Comparison of ENCODE assay signal across 8 cellular contexts in the genomic region with DNA sequence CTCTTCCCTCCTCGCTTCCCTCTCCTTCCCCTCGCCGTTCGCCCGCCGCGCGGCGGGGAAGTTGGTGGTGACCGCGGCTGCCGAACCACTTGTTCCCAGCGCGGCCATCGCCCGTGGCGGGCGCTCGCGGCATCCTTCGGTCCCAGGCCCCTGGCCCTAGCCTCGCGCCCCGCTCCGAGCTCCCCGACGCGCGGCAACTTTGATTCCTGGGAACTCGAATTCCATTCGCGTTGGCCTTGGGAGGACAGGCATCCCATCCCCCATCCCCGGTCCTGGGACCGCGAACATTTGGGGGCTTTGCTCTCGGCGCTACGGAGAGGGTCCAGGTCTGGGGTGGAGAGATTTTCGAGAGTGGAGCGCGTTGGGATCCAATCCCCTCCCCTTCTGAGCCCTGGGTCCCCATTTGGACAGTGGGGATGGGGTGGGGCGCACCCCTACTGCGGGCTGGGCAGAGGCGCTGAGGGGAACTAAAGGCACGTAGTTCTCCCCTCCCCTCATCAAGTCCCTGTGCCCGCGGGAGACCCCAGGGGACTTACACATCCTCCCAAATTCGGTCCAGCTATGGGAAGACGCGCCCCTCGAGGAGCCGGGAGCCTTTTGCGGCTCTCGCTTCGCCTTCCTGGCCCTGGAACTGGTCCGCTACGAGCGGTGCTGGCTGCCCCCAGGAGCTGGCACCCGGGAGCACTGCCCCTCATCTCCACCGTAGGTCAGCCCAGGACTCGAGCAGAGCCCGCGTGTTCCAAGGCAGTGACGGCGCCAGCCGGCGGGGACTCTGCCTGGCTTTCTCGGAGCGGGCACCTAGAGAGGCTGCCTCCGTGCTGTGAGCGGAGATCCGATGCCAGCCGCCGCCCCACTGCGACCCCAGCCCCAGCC. TPM values are rescaled to one million over a fixed set of nuclear protein-coding genes. Genes with fewer than 3 reads are reported as not detected.
DNase-seq lines count a peak whose midpoint lies in the region; ATAC-seq and TF ChIP-seq lines count a peak whose summit lies in the region.

No MANE protein-coding gene starts in this region.

- H3K4me1 Mint-ChIP-seq in MCF 10A (ENCODE audit: insufficient read depth, unreplicated experiment), result no peaks in the 10 kb centered on the region

- intact Hi-C loops in breast epithelium (cut with DNase I; ENCODE audit: low total_unique reads), result no loop called here
- intact Hi-C loops in MCF 10A (cut with micrococcal nuclease), result no loop called here

- POLR2A ChIA-PET in MCF 10A (lab: Yijun Ruan, JAX), result no interaction called here

- no peak overlapping the region for H3K27ac Mint-ChIP-seq in MCF 10A (ENCODE audit: low read depth, unreplicated experiment)

- H3K27ac ChIP-seq in breast epithelium (peak overlapping the region; percentile 22 to 73), muscle layer of colon (ENCODE audit: low read depth, low read length) (no peak overlapping the region), urinary bladder (ENCODE audit: low read depth) (no peak overlapping the region)

- H3K36me3 Mint-ChIP-seq in MCF 10A (ENCODE audit: insufficient read depth, unreplicated experiment), result no peaks in the 10 kb centered on the region

- H3K9me3 Mint-ChIP-seq in MCF 10A (ENCODE audit: unreplicated experiment), result no peaks in the 10 kb centered on the region

- H3K36me3 ChIP-seq in breast epithelium (no peaks in the 10 kb centered on the region), muscle layer of colon (ENCODE audit: insufficient read depth, low read length) (no peaks in the 10 kb centered on the region), urinary bladder (ENCODE audit: insufficient read depth) (no peaks in the 10 kb centered on the region)

- H3K4me3 ChIP-seq in breast epithelium (peak overlapping the region; percentile 49 to 84 (median 56)), choroid plexus epithelial cell (ENCODE audit: low read depth, low read length) (peak overlapping the region; percentile 17), muscle layer of colon (ENCODE audit: low read depth in 1 of 2, low read length in 2 of 2) (peak overlapping the region; percentile 32 to 52), urinary bladder (ENCODE audit: low read depth, low read length) (peak overlapping the region; percentile 46)

- CTCF ChIA-PET in MCF 10A (lab: Yijun Ruan, JAX), result interaction anchor here (0.6 kb wide), 2 partner anchors 18 to 175 kb away, joined by 3 read pairs; no protein-coding TSS in a partner anchor

- DNase-seq in breast epithelium (ENCODE audit: low spot score in 2 of 2), result no peak
- DNase-seq in MCF 10A (ENCODE audit: unreplicated experiment), result no peak
- DNase-seq in choroid plexus epithelial cell (ENCODE audit: low read depth), result no peak
- DNase-seq in OCI-M2 (lab: John Stamatoyannopoulos, UW; ENCODE audit: unreplicated experiment), result no peak

- no TSS peak for BruUV-seq in MCF 10A (replicated peaks; lab: Mats Ljungman, UMichigan)

- H3K4me3 Mint-ChIP-seq in MCF 10A (ENCODE audit: unreplicated experiment), result no peak overlapping the region

- no peak for TF ChIP-seq POLR2A in breast epithelium (IDR thresholded peaks at IDR 0.05)

- TF ChIP-seq CTCF in breast epithelium (IDR thresholded peaks at IDR 0.05) (no peak), MCF 10A (IDR thresholded peaks at IDR 0.05; ENCODE audit: unreplicated experiment) (no peak), choroid plexus epithelial cell (conservative IDR thresholded peaks at IDR 0.05; ENCODE audit: low read depth, low read length) (no peak)

- WGBS in urinary bladder, result under 1% methylated on average over 75 of the region's 75 CpGs

- ATAC-seq in GM21367 (IDR thresholded peaks at IDR 0.05; ENCODE audit: unreplicated experiment) (no peak), HG02852 (IDR thresholded peaks at IDR 0.05; ENCODE audit: unreplicated experiment) (no peak)

- H3K4me1 ChIP-seq in breast epithelium, result no peaks in the 10 kb centered on the region
- peaks cover 11% of the 10 kb centered on the region for H3K4me1 ChIP-seq in muscle layer of colon (ENCODE audit: insufficient read depth, low read length)
- H3K4me1 ChIP-seq in urinary bladder (ENCODE audit: insufficient read depth), result no peaks in the 10 kb centered on the region

- H3K9me3 ChIP-seq in breast epithelium (no peaks in the 10 kb centered on the region), muscle layer of colon (ENCODE audit: low read length) (no peaks in the 10 kb centered on the region)

- no peak overlapping the region for H3K9ac ChIP-seq in muscle layer of colon (ENCODE audit: low read length)

- peaks cover 47% of the 10 kb centered on the region for H3K27me3 Mint-ChIP-seq in MCF 10A (ENCODE audit: insufficient read depth, unreplicated experiment)

- peaks cover 0 to 22% of the 10 kb centered on the region in 2 donors for H3K27me3 ChIP-seq in breast epithelium
- H3K27me3 ChIP-seq in muscle layer of colon (ENCODE audit: control insufficient read depth in 1 of 2, insufficient read depth in 2 of 2, low read length in 2 of 2), result peaks cover 38 to 46% of the 10 kb centered on the region in 2 donors

RNA-seq across cellular contexts. Expression of gene CDH23, which starts 0.9 kb away (rescaled TPM):
- total RNA-seq in breast epithelium (10 to 100 TPM in 2 of 3 donors, 1 to 10 TPM in 1; 8.5 to 13.8 (median 11.6) TPM), MCF 10A (2022) (0.02 and 0.07 TPM in 2 replicates), urinary bladder (9.9 TPM)
- 3.6 TPM for polyA plus RNA-seq in urinary bladder

Comparison
In these comparisons a context has a peak if more than half of its experiments do, and no peak if none do; other contexts are left out.
1. H3K27ac ChIP-seq: peak in breast epithelium (2 of 2); none in muscle layer of colon (single experiment) and urinary bladder (single experiment).
2. Peak in every context shown above with its lines, with median percentiles within 50 percentile points of each other: H3K4me3 ChIP-seq.